ENCODE assay signal across 8 cellular contexts in genomic region chr20:21303061-21303871, GRCh38.
DNase-seq lines count a peak whose midpoint lies in the region; ATAC-seq and TF ChIP-seq lines count a peak whose summit lies in the region.

Gene XRN2 (plus strand): TSS chr20:21303331. CDS start chr20:21303399, 68 bp downstream.

- DNase-seq in AG09309 (ENCODE audit: low read depth) (peak; percentile 55), NCI-H345 (lab: John Stamatoyannopoulos, UW) (peak; percentile 97), iris pigment epithelial cell (ENCODE audit: low read depth) (peak; percentile 96)
- DNase-seq in activated CD4-positive, CD25-positive, alpha-beta regulatory T cell (lab: John Stamatoyannopoulos, UW) = peak; percentile 86 to 93 (median 89)
- DNase-seq in central memory CD4-positive, alpha-beta T cell = peak; percentile 92
- DNase-seq in stimulated activated CD4-positive, alpha-beta T cell treated with anti-CD3 and anti-CD28 coated beads, Interleukin-12 subunit alpha, Interleukin-12 subunit beta, amount 100 ng/mL, for 4 hours = peak; percentile 97

- peak; percentile 94 for ATAC-seq in GM19023 (IDR thresholded peaks at IDR 0.05; ENCODE audit: unreplicated experiment)
- ATAC-seq in HG03280 (IDR thresholded peaks at IDR 0.05; ENCODE audit: unreplicated experiment) = peak; percentile 93

- peak within 1 kb of the TSS; percentile 77 for H3K4me3 ChIP-seq in AG09309 (ENCODE audit: control insufficient read depth, low read depth, low read length)

- TF ChIP-seq CTCF in AG09309 (IDR thresholded peaks at IDR 0.05; ENCODE audit: control insufficient read depth, insufficient read depth, low read depth, low read length, missing control alignments) = no peak

Comparison
In these comparisons a context has a peak if more than half of its experiments do, and no peak if none do; other contexts are left out.
1. Peak in every context shown above with its lines: DNase-seq, ATAC-seq and H3K4me3 ChIP-seq.